1 cellular context compared by ENCODE assay signal in genomic region chr11:76825726-76826396, GRCh38.
TF ChIP-seq lines count a peak whose summit lies in the region.

No MANE protein-coding gene starts in this region.

TF ChIP-seq in K562, 482 proteins besides CTCF, POLR2A, EP300 and RAD21 (continued from another document and continues in another):
- no peak for TF ChIP-seq ZNF407 (IDR thresholded peaks at IDR 0.05; ENCODE audit: low read depth)
- TF ChIP-seq PCBP2 (IDR thresholded peaks at IDR 0.05; ENCODE audit: low read depth, low read length, poor library complexity, severe bottlenecking) = no peak
- TF ChIP-seq PTRF (tag; IDR thresholded peaks at IDR 0.05) = peak; percentile 42; the same call in 1 of the 2 replicates
- no peak for TF ChIP-seq LCOR (CRISPR knock-in tag; IDR thresholded peaks at IDR 0.05)
- peak; percentile 83 for TF ChIP-seq MEF2D (tag; conservative IDR thresholded peaks at IDR 0.05; ENCODE audit: low read depth)
- peak; percentile 75 for TF ChIP-seq TCF3 (CRISPR knock-in tag; IDR thresholded peaks at IDR 0.05)
- TF ChIP-seq NR2C2 (CRISPR knock-in tag; IDR thresholded peaks at IDR 0.05) = no peak
- peak; percentile 22; the same call in 1 of the 2 replicates for TF ChIP-seq NR2C2 (tag; IDR thresholded peaks at IDR 0.05)
- TF ChIP-seq ZNF324 (CRISPR knock-in tag; IDR thresholded peaks at IDR 0.05) = no peak
- no peak for TF ChIP-seq ESRRA (IDR thresholded peaks at IDR 0.05; ENCODE audit: borderline replicate concordance, low read depth)
- no peak for TF ChIP-seq PATZ1 (CRISPR knock-in tag; IDR thresholded peaks at IDR 0.05; ENCODE audit: borderline replicate concordance)
- TF ChIP-seq ZNF274 (IDR thresholded peaks at IDR 0.05; ENCODE audit: borderline replicate concordance, low read depth, low read length) = no peak
- no peak for TF ChIP-seq HMBOX1 (IDR thresholded peaks at IDR 0.05)
- TF ChIP-seq DLX4 (CRISPR knock-in tag; IDR thresholded peaks at IDR 0.05) = no peak
- TF ChIP-seq MXI1 (IDR thresholded peaks at IDR 0.05; ENCODE audit: low read depth, low read length) = no peak
- TF ChIP-seq SOX6 (IDR thresholded peaks at IDR 0.05) = no peak; the same call in 1 of the 2 replicates
- no peak for TF ChIP-seq HNRNPUL1 (IDR thresholded peaks at IDR 0.05; ENCODE audit: low read length)
- peak; percentile 53; the same call in 1 of the 2 replicates for TF ChIP-seq GATA2 (CRISPR knock-in tag; IDR thresholded peaks at IDR 0.05)
- TF ChIP-seq ZNF408 (CRISPR knock-in tag; IDR thresholded peaks at IDR 0.05; ENCODE audit: low read depth) = no peak
- TF ChIP-seq EWSR1 (IDR thresholded peaks at IDR 0.05; ENCODE audit: borderline replicate concordance, low read depth, partially characterized antibody) = no peak
- peak; percentile 85 for TF ChIP-seq DPF2 (IDR thresholded peaks at IDR 0.05)
- TF ChIP-seq SMARCB1 (IDR thresholded peaks at IDR 0.05; ENCODE audit: insufficient read length, low read depth) = no peak
- TF ChIP-seq NFE2 (IDR thresholded peaks at IDR 0.05; ENCODE audit: low read depth) = peak; percentile 31; the same call in 1 of the 2 replicates
- no peak for TF ChIP-seq MAZ (CRISPR knock-in tag; conservative IDR thresholded peaks at IDR 0.05 in 1 of 2, IDR thresholded peaks at IDR 0.05 in 1 of 2)
- peak; percentile 97 for TF ChIP-seq ZNF316 (IDR thresholded peaks at IDR 0.05)
- no peak for TF ChIP-seq ZNF740 (CRISPR knock-in tag; IDR thresholded peaks at IDR 0.05)
- no peak for TF ChIP-seq ZNF740 (tag; IDR thresholded peaks at IDR 0.05)
- TF ChIP-seq ZNF512 (tag; IDR thresholded peaks at IDR 0.05) = no peak
- no peak for TF ChIP-seq TEAD2 (tag; IDR thresholded peaks at IDR 0.05)
- no peak for TF ChIP-seq RBM39 (optimal IDR thresholded peaks at IDR 0.05; ENCODE audit: low read depth, low read length)
- TF ChIP-seq, protein P1, sequence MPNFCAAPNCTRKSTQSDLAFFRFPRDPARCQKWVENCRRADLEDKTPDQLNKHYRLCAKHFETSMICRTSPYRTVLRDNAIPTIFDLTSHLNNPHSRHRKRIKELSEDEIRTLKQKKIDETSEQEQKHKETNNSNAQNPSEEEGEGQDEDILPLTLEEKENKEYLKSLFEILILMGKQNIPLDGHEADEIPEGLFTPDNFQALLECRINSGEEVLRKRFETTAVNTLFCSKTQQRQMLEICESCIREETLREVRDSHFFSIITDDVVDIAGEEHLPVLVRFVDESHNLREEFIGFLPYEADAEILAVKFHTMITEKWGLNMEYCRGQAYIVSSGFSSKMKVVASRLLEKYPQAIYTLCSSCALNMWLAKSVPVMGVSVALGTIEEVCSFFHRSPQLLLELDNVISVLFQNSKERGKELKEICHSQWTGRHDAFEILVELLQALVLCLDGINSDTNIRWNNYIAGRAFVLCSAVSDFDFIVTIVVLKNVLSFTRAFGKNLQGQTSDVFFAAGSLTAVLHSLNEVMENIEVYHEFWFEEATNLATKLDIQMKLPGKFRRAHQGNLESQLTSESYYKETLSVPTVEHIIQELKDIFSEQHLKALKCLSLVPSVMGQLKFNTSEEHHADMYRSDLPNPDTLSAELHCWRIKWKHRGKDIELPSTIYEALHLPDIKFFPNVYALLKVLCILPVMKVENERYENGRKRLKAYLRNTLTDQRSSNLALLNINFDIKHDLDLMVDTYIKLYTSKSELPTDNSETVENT (CRISPR knock-in tag; IDR thresholded peaks at IDR 0.05) = no peak
- TF ChIP-seq ZNF785 (CRISPR knock-in tag; IDR thresholded peaks at IDR 0.05) = no peak
- no peak for TF ChIP-seq KDM2B (CRISPR knock-in tag; IDR thresholded peaks at IDR 0.05)
- TF ChIP-seq SPI1 (IDR thresholded peaks at IDR 0.05; ENCODE audit: borderline replicate concordance, low read depth, low read length) = peak; percentile 79
- TF ChIP-seq ETS2 (tag; IDR thresholded peaks at IDR 0.05; ENCODE audit: borderline replicate concordance, poor library complexity, severe bottlenecking) = no peak
- no peak for TF ChIP-seq THRAP3 (IDR thresholded peaks at IDR 0.05; ENCODE audit: borderline replicate concordance)
- TF ChIP-seq POLR2B (IDR thresholded peaks at IDR 0.05; ENCODE audit: low read depth, partially characterized antibody) = no peak
- no peak for TF ChIP-seq PRDM10 (IDR thresholded peaks at IDR 0.05; ENCODE audit: partially characterized antibody)
- no peak for TF ChIP-seq ZKSCAN1 (IDR thresholded peaks at IDR 0.05; ENCODE audit: low read depth, low read length)
- TF ChIP-seq GABPB1 (CRISPR knock-in tag; IDR thresholded peaks at IDR 0.05) = no peak
